28 cellular contexts compared by ENCODE assay signal in genomic region chr6:25329156-25329555, GRCh38.
"Had no signal": no experiment of that assay in that cellular context is flagged by ENCODE, and none has a peak within 500 bp of the region (broad histone marks: within the 10 kb centered on the region; RNA-seq: fewer than 3 reads in every experiment).

No MANE protein-coding gene starts in this region.

- H3K9me3 ChIP-seq: esophagus squamous epithelium, left lung, ovary, psoas muscle, right atrium auricular region, stomach, thyroid gland, upper lobe of left lung, vagina had no signal

- H3K27ac ChIP-seq: epithelial cell of prostate, esophagus squamous epithelium, left lung, ovary, psoas muscle, stomach, thyroid gland, upper lobe of left lung, vagina, WERI-Rb-1 had no signal

- H3K4me3 Mint-ChIP-seq: activated CD4-positive, alpha-beta memory T cell treated with anti-CD3 and anti-CD28 coated beads, Interleukin-2, amount 10 ng/mL, durations not matched to agents 7 days and 5 days; activated CD4-positive, alpha-beta T cell treated with anti-CD3 and anti-CD28 coated beads, Interleukin-2, amount 10 ng/mL, durations not matched to agents 24 days and 14 days; activated naive CD4-positive, alpha-beta T cell treated with anti-CD3 and anti-CD28 coated beads, Interleukin-2, amount 50 U/mL, for 24 hours; activated naive CD8-positive, alpha-beta T cell treated with anti-CD3 and anti-CD28 coated beads, Interleukin-2, amount 50 U/mL, for 24 hours; activated T-cell treated with anti-CD3 and anti-CD28 coated beads, Interleukin-2, amount 50 U/mL, for 24 hours; activated T-helper 17 cell treated with anti-CD3 and anti-CD28 coated beads, Interleukin-2, amount 50 U/mL, for 72 hours; dendritic cell treated with granulocyte-macrophage colony-stimulating factor and Interleukin-4, amounts not matched to agents 40 ng/mL and 50 ng/mL, for 4 days; naive B cell; nephron progenitor cell; stimulated activated naive B cell treated with anti-CD40 and anti-IgM and Interleukin-4, amounts not matched to agents 10 μg/mL and 1 μg/mL and 100 μg/mL, for 72 hours; T-helper 1 cell treated with Interleukin-12 subunit alpha and Interleukin-12 subunit beta and Interleukin-4 antibody, amounts not matched to agents 30 μg/mL and 1 μg/mL, for 36 hours had no signal

- H3K4me1 Mint-ChIP-seq: activated CD4-positive, alpha-beta memory T cell treated with anti-CD3 and anti-CD28 coated beads, Interleukin-2, amount 10 ng/mL, durations not matched to agents 7 days and 5 days; activated CD4-positive, alpha-beta T cell treated with anti-CD3 and anti-CD28 coated beads, Interleukin-2, amount 10 ng/mL, durations not matched to agents 24 days and 14 days had no signal

- H3K4me3 ChIP-seq: esophagus squamous epithelium, left lung, lung, ovary, psoas muscle, right atrium auricular region, stomach, thyroid gland, upper lobe of left lung, vagina had no signal

- H3K9me3 Mint-ChIP-seq: activated CD4-positive, alpha-beta memory T cell treated with anti-CD3 and anti-CD28 coated beads, Interleukin-2, amount 10 ng/mL, durations not matched to agents 7 days and 5 days; activated CD4-positive, alpha-beta T cell treated with anti-CD3 and anti-CD28 coated beads, Interleukin-2, amount 10 ng/mL, durations not matched to agents 24 days and 14 days; activated naive CD4-positive, alpha-beta T cell treated with anti-CD3 and anti-CD28 coated beads, Interleukin-2, amount 50 U/mL, for 24 hours; activated naive CD8-positive, alpha-beta T cell treated with anti-CD3 and anti-CD28 coated beads, Interleukin-2, amount 50 U/mL, for 24 hours; activated T-cell treated with anti-CD3 and anti-CD28 coated beads, Interleukin-2, amount 50 U/mL, for 24 hours; activated T-helper 17 cell treated with anti-CD3 and anti-CD28 coated beads, Interleukin-2, amount 50 U/mL, for 72 hours; dendritic cell treated with granulocyte-macrophage colony-stimulating factor and Interleukin-4, amounts not matched to agents 40 ng/mL and 50 ng/mL, for 4 days; naive B cell; nephron progenitor cell; stimulated activated naive B cell treated with anti-CD40 and anti-IgM and Interleukin-4, amounts not matched to agents 10 μg/mL and 1 μg/mL and 100 μg/mL, for 72 hours; T-helper 1 cell treated with Interleukin-12 subunit alpha and Interleukin-12 subunit beta and Interleukin-4 antibody, amounts not matched to agents 30 μg/mL and 1 μg/mL, for 36 hours had no signal

- H3K36me3 Mint-ChIP-seq: activated naive CD4-positive, alpha-beta T cell treated with anti-CD3 and anti-CD28 coated beads, Interleukin-2, amount 50 U/mL, for 24 hours; naive B cell; stimulated activated naive B cell treated with anti-CD40 and anti-IgM and Interleukin-4, amounts not matched to agents 10 μg/mL and 1 μg/mL and 100 μg/mL, for 72 hours had no signal

- H3K36me3 ChIP-seq: esophagus squamous epithelium, left lung, ovary, right atrium auricular region, stomach, thyroid gland, upper lobe of left lung, vagina, WERI-Rb-1 had no signal

- H3K27me3 ChIP-seq: esophagus squamous epithelium, left lung, ovary, right atrium auricular region, stomach, thyroid gland, upper lobe of left lung, vagina had no signal

- H3K27ac Mint-ChIP-seq: activated CD4-positive, alpha-beta memory T cell treated with anti-CD3 and anti-CD28 coated beads, Interleukin-2, amount 10 ng/mL, durations not matched to agents 7 days and 5 days; activated CD4-positive, alpha-beta T cell treated with anti-CD3 and anti-CD28 coated beads, Interleukin-2, amount 10 ng/mL, durations not matched to agents 24 days and 14 days; activated naive CD8-positive, alpha-beta T cell treated with anti-CD3 and anti-CD28 coated beads, Interleukin-2, amount 50 U/mL, for 24 hours; activated T-cell treated with anti-CD3 and anti-CD28 coated beads, Interleukin-2, amount 50 U/mL, for 24 hours; activated T-helper 17 cell treated with anti-CD3 and anti-CD28 coated beads, Interleukin-2, amount 50 U/mL, for 72 hours; dendritic cell treated with granulocyte-macrophage colony-stimulating factor and Interleukin-4, amounts not matched to agents 40 ng/mL and 50 ng/mL, for 4 days; nephron progenitor cell; stimulated activated naive B cell treated with anti-CD40 and anti-IgM and Interleukin-4, amounts not matched to agents 10 μg/mL and 1 μg/mL and 100 μg/mL, for 72 hours; T-helper 1 cell treated with Interleukin-12 subunit alpha and Interleukin-12 subunit beta and Interleukin-4 antibody, amounts not matched to agents 30 μg/mL and 1 μg/mL, for 36 hours had no signal

- DNase-seq: activated CD4-positive, alpha-beta memory T cell treated with anti-CD3 and anti-CD28 coated beads, Interleukin-2, amount 10 ng/mL, durations not matched to agents 7 days and 5 days; activated CD4-positive, alpha-beta T cell treated with anti-CD3 and anti-CD28 coated beads, Interleukin-2, amount 10 ng/mL, durations not matched to agents 24 days and 14 days; activated CD8-positive, alpha-beta memory T cell treated with anti-CD3 and anti-CD28 coated beads, Interleukin-2, amount 50 U/mL, for 48 hours; activated naive CD8-positive, alpha-beta T cell treated with anti-CD3 and anti-CD28 coated beads, Interleukin-2, amount 50 U/mL, for 24 hours; activated T-cell treated with anti-CD3 and anti-CD28 coated beads, Interleukin-2, amount 50 U/mL, for 24 hours; esophagus squamous epithelium; foreskin melanocyte; left lung; naive B cell; nephron progenitor cell; ovary; psoas muscle; stimulated activated CD4-positive, alpha-beta T cell treated with anti-CD3 and anti-CD28 coated beads, Interleukin-15, amount 100 ng/mL, for 24 hours; stimulated activated CD4-positive, alpha-beta T cell treated with anti-CD3 and anti-CD28 coated beads, Interleukin-2, amount 100 ng/mL, for 24 hours; stimulated activated naive B cell treated with anti-CD40 and anti-IgM and Interleukin-4, amounts not matched to agents 10 μg/mL and 1 μg/mL and 100 μg/mL, for 72 hours; stomach; T-helper 9 cell; thyroid gland; upper lobe of left lung; WERI-Rb-1 had no signal

- H3K27me3 Mint-ChIP-seq: activated naive CD4-positive, alpha-beta T cell treated with anti-CD3 and anti-CD28 coated beads, Interleukin-2, amount 50 U/mL, for 24 hours; activated naive CD8-positive, alpha-beta T cell treated with anti-CD3 and anti-CD28 coated beads, Interleukin-2, amount 50 U/mL, for 24 hours; activated T-cell treated with anti-CD3 and anti-CD28 coated beads, Interleukin-2, amount 50 U/mL, for 24 hours; activated T-helper 17 cell treated with anti-CD3 and anti-CD28 coated beads, Interleukin-2, amount 50 U/mL, for 72 hours; dendritic cell treated with granulocyte-macrophage colony-stimulating factor and Interleukin-4, amounts not matched to agents 40 ng/mL and 50 ng/mL, for 4 days had no signal

- H3K4me1 ChIP-seq: left lung, psoas muscle had no signal
